1 cellular context compared by ENCODE assay signal in genomic region chr14:73255693-73256225, GRCh38.
A peak's percentile ranks its signal among the peaks of the same experiment; 100 is the strongest.
TF ChIP-seq lines count a peak whose summit lies in the region.

No MANE protein-coding gene starts in this region.

TF ChIP-seq in HepG2, 621 proteins besides CTCF, POLR2A, EP300 and RAD21:
- TF ChIP-seq AKNA (CRISPR knock-in tag; IDR thresholded peaks at IDR 0.05; ENCODE audit: borderline replicate concordance) (no peak), ZNF629 (CRISPR knock-in tag; conservative IDR thresholded peaks at IDR 0.05) (peak; percentile 85)
TF ChIP-seq in HepG2: peak in this region for 1.
